In the genomic region with DNA sequence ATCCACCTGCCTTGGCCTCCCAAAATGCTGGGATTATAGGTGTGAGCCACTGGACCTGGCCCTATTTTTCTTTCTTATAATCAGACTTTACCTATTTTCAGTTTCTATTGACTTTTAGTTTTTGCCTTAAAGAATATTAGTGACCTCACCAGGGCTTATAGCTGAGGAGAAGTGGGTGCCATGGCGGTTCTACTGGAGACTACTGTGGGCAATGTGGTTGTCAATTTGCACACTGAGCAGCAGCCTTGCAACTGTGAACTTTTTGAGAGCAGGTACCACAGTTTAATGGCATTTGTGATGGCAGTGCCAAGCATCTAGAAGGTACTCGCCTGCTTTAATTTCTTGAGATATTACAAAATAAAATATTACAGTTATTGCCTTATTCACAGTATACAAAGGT, we compare ENCODE assay signal across 25 cellular contexts.
"Had no signal": no experiment of that assay in that cellular context is flagged by ENCODE, and none has a peak within 500 bp of the region (broad histone marks: within the 10 kb centered on the region; RNA-seq: fewer than 3 reads in every experiment).

No MANE protein-coding gene starts in this region.

- H3K4me3 Mint-ChIP-seq: activated CD4-positive, alpha-beta memory T cell treated with anti-CD3 and anti-CD28 coated beads for 36 hours; activated CD4-positive, alpha-beta T cell treated with anti-CD3 and anti-CD28 coated beads, Interleukin-2, amount 10 ng/mL, durations not matched to agents 24 days and 14 days; mesothelial cell of epicardium; naive B cell; neural crest cell; T-helper 1 cell treated with Interleukin-12 subunit alpha and Interleukin-12 subunit beta and Interleukin-4 antibody, amounts not matched to agents 30 μg/mL and 1 μg/mL, for 36 hours had no signal

- H3K9me3 ChIP-seq: gastrocnemius medialis, right atrium auricular region, tibial nerve had no signal

- H3K27me3 Mint-ChIP-seq: activated CD4-positive, alpha-beta memory T cell treated with anti-CD3 and anti-CD28 coated beads for 36 hours; activated CD4-positive, alpha-beta T cell treated with anti-CD3 and anti-CD28 coated beads, Interleukin-2, amount 10 ng/mL, durations not matched to agents 24 days and 14 days; naive B cell had no signal

- H2AFZ ChIP-seq: hepatocyte had no signal

- H3K27ac Mint-ChIP-seq: activated CD4-positive, alpha-beta memory T cell treated with anti-CD3 and anti-CD28 coated beads for 36 hours; activated CD4-positive, alpha-beta T cell treated with anti-CD3 and anti-CD28 coated beads, Interleukin-2, amount 10 ng/mL, durations not matched to agents 24 days and 14 days; activated naive CD4-positive, alpha-beta T cell treated with anti-CD3 and anti-CD28 coated beads, Interleukin-2, amount 50 U/mL, for 72 hours; activated T-helper 2 cell treated with anti-CD3 and anti-CD28 coated beads, Interferon-gamma antibody, Interleukin-2, Interleukin-4, amounts not matched to agents 10 μg/mL and 5 μg/mL and 100 μg/mL, durations not matched to agents 14 hours and 24 hours and 36 hours; mesothelial cell of epicardium; T-helper 1 cell treated with Interleukin-12 subunit alpha and Interleukin-12 subunit beta and Interleukin-4 antibody, amounts not matched to agents 30 μg/mL and 1 μg/mL, for 36 hours had no signal

- H3K9me3 Mint-ChIP-seq: activated CD4-positive, alpha-beta memory T cell treated with anti-CD3 and anti-CD28 coated beads for 36 hours; activated CD4-positive, alpha-beta T cell treated with anti-CD3 and anti-CD28 coated beads, Interleukin-2, amount 10 ng/mL, durations not matched to agents 24 days and 14 days; activated naive CD4-positive, alpha-beta T cell treated with anti-CD3 and anti-CD28 coated beads, Interleukin-2, amount 50 U/mL, for 72 hours; activated T-helper 2 cell treated with anti-CD3 and anti-CD28 coated beads, Interferon-gamma antibody, Interleukin-2, Interleukin-4, amounts not matched to agents 10 μg/mL and 5 μg/mL and 100 μg/mL, durations not matched to agents 14 hours and 24 hours and 36 hours; mesothelial cell of epicardium; naive B cell; neural crest cell; T-helper 1 cell treated with Interleukin-12 subunit alpha and Interleukin-12 subunit beta and Interleukin-4 antibody, amounts not matched to agents 30 μg/mL and 1 μg/mL, for 36 hours had no signal

- H3K36me3 Mint-ChIP-seq: activated CD4-positive, alpha-beta memory T cell treated with anti-CD3 and anti-CD28 coated beads for 36 hours; activated naive CD4-positive, alpha-beta T cell treated with anti-CD3 and anti-CD28 coated beads, Interleukin-2, amount 50 U/mL, for 72 hours; mesothelial cell of epicardium; naive B cell had no signal

- H3K4me3 ChIP-seq: gastrocnemius medialis, hepatocyte, right atrium auricular region, smooth muscle cell, tibial nerve had no signal

- H3K4me2 ChIP-seq: hepatocyte, smooth muscle cell had no signal

- H3K36me3 ChIP-seq: gastrocnemius medialis, right atrium auricular region, tibial nerve had no signal

- DNase-seq: activated CD4-positive, alpha-beta memory T cell treated with anti-CD3 and anti-CD28 coated beads for 36 hours; activated CD4-positive, alpha-beta T cell treated with anti-CD3 and anti-CD28 coated beads, Interleukin-2, amount 10 ng/mL, durations not matched to agents 24 days and 14 days; activated CD4-positive, CD25-positive, alpha-beta regulatory T cell treated with anti-CD3 and anti-CD28 coated beads, Interleukin-2, amount 50 U/mL, for 72 hours; activated CD8-positive, alpha-beta memory T cell treated with anti-CD3 and anti-CD28 coated beads, Interleukin-2, amount 50 U/mL, for 4 hours; activated T-cell treated with anti-CD3 and anti-CD28 coated beads, Interleukin-2, amount 50 U/mL, for 1 hour; anterior cingulate cortex; effector CD8-positive, alpha-beta T cell; gastrocnemius medialis; kidney; left colon; mammary epithelial cell; naive B cell; occipital lobe; stimulated activated CD4-positive, alpha-beta T cell treated with anti-CD3 and anti-CD28 coated beads, Interleukin-15, amount 100 ng/mL, for 24 hours; stimulated activated CD4-positive, alpha-beta T cell treated with anti-CD3 and anti-CD28 coated beads, Interleukin-2, amount 100 ng/mL, for 24 hours; stimulated activated naive CD4-positive, alpha-beta T cell treated with Interleukin-2 at 50 U/mL for 16 hours had no signal

- ATAC-seq: activated naive CD4-positive, alpha-beta T cell treated with anti-CD3 and anti-CD28 coated beads, Interleukin-2, amount 50 U/mL, for 72 hours; gastrocnemius medialis; left colon had no signal

- H3K4me1 Mint-ChIP-seq: mesothelial cell of epicardium had no signal

- H3K27ac ChIP-seq: gastrocnemius medialis, hepatocyte, right atrium auricular region, tibial nerve had no signal

- H3K27me3 ChIP-seq: gastrocnemius medialis, hepatocyte, right atrium auricular region, tibial nerve had no signal
